Comparison of ENCODE assay signal across 23 cellular contexts in genomic region chr10:70558295-70558694, GRCh38. TPM values are rescaled to one million over a fixed set of nuclear protein-coding genes. Genes with fewer than 3 reads are reported as not detected.
DNase-seq lines count a peak whose midpoint lies in the region; ATAC-seq, FAIRE-seq and TF ChIP-seq lines count a peak whose summit lies in the region.
"Had no signal": no experiment of that assay in that cellular context is flagged by ENCODE, and none has a peak within 500 bp of the region (broad histone marks: within the 10 kb centered on the region; RNA-seq: fewer than 3 reads in every experiment).

No MANE protein-coding gene starts in this region.

- H3K9me2 ChIP-seq in OCI-LY7 (ENCODE audit: insufficient read depth, low read length) = no peaks in the 10 kb centered on the region

- no peak for ATAC-seq in HG03025 (IDR thresholded peaks at IDR 0.05; ENCODE audit: low FRiP score, unreplicated experiment)

- peak overlapping the region; percentile 29 for H3K27ac ChIP-seq in CD8-positive, alpha-beta memory T cell (ENCODE audit: low read depth, low read length)
- H3K27ac ChIP-seq in OCI-LY7 (ENCODE audit: low read depth, low read length, poor library complexity, severe bottlenecking) = peak overlapping the region; percentile 73
- H3K27ac ChIP-seq in keratinocyte (ENCODE audit: control insufficient read depth, insufficient read depth, low read length) = no peak overlapping the region
- H3K27ac ChIP-seq in sigmoid colon = no peak overlapping the region
- H3K27ac ChIP-seq: PC-9, SJCRH30, suprapubic skin had no signal

- no peak overlapping the region for H3K9ac ChIP-seq in keratinocyte (ENCODE audit: control insufficient read depth, extremely low read depth, insufficient read depth, low read length)

- no peak for TF ChIP-seq POLR2A in sigmoid colon (IDR thresholded peaks at IDR 0.05)

- H3K4me2 ChIP-seq in OCI-LY7 (ENCODE audit: low read length) (peak overlapping the region; percentile 56), keratinocyte (ENCODE audit: control insufficient read depth, extremely low read depth, insufficient read depth, low read depth, low read length) (no peak overlapping the region)
- H3K4me2 ChIP-seq: PC-9 had no signal

- POLR2A ChIA-PET in CD8-positive, alpha-beta memory T cell (lab: Charles Lee) = no interaction called here
- POLR2A ChIA-PET in OCI-LY7 (lab: Charles Lee) = interaction anchor here (0.6 to 1.2 kb wide), 2 partner anchors 9 to 105 kb away, joined by 4 read pairs; no protein-coding TSS in a partner anchor

- H3K4me1 ChIP-seq in CD8-positive, alpha-beta memory T cell (ENCODE audit: insufficient read depth, low read length) = peaks cover 11% of the 10 kb centered on the region
- H3K4me1 ChIP-seq in OCI-LY7 (ENCODE audit: insufficient read depth, low read length, poor library complexity, severe bottlenecking) (peaks cover 68% of the 10 kb centered on the region), keratinocyte (ENCODE audit: control insufficient read depth, extremely low read depth, insufficient read depth, low read length) (no peaks in the 10 kb centered on the region), sigmoid colon (peaks cover 0 to 20% (median 7%) of the 10 kb centered on the region in 4 donors)

- H3K9me3 ChIP-seq in CD8-positive, alpha-beta memory T cell (ENCODE audit: low read length) = no peaks in the 10 kb centered on the region
- H3K9me3 ChIP-seq in OCI-LY7 (ENCODE audit: low read length) = no peaks in the 10 kb centered on the region
- H3K9me3 ChIP-seq in keratinocyte (ENCODE audit: control insufficient read depth, low read depth, low read length) = no peaks in the 10 kb centered on the region
- no peaks in the 10 kb centered on the region for H3K9me3 ChIP-seq in sigmoid colon
- H3K9me3 ChIP-seq: mucosa of descending colon, SJCRH30, suprapubic skin had no signal

- dilution Hi-C loops in keratinocyte (cut with MboI; ENCODE audit: extremely low pct_ligation_motif_present, low sequenced_read_pairs) = no loop called here

- no peaks in the 10 kb centered on the region for H3K9me1 ChIP-seq in keratinocyte (ENCODE audit: control insufficient read depth, extremely low read depth, insufficient read depth, low read length)

- H3K27me3 Mint-ChIP-seq in CD8-positive, alpha-beta memory T cell = peaks cover 0 to 7% of the 10 kb centered on the region in 2 donors
- H3K27me3 Mint-ChIP-seq: activated B cell treated with CpG ODN at 0.5 μM for 24 hours; activated CD4-positive, alpha-beta memory T cell treated with anti-CD3 and anti-CD28 coated beads for 36 hours had no signal

- intact Hi-C loops in OCI-LY7 (cut with micrococcal nuclease; ENCODE audit: unreplicated experiment) (loop anchor here (2.0 kb wide), 1 partner anchor 201 kb away; no protein-coding TSS in a partner anchor), sigmoid colon (cut with DNase I) (loop anchor here (2.0 kb wide), 1 partner anchor 201 kb away; no protein-coding TSS in a partner anchor)

- no peaks in the 10 kb centered on the region for H3K79me2 ChIP-seq in OCI-LY7 (ENCODE audit: insufficient read depth, low read depth, low read length)
- H3K79me2 ChIP-seq in keratinocyte (ENCODE audit: control insufficient read depth, insufficient read depth, low read length) = no peaks in the 10 kb centered on the region

- H4K20me1 ChIP-seq in OCI-LY7 (ENCODE audit: insufficient read depth, low read length) = no peaks in the 10 kb centered on the region
- no peaks in the 10 kb centered on the region for H4K20me1 ChIP-seq in keratinocyte (ENCODE audit: control insufficient read depth, extremely low read depth, insufficient read depth, low read length)

- TF ChIP-seq EP300 in sigmoid colon (IDR thresholded peaks at IDR 0.05) = no peak

- TF ChIP-seq CTCF in OCI-LY7 (conservative IDR thresholded peaks at IDR 0.05; ENCODE audit: low read length) (no peak), keratinocyte (optimal IDR thresholded peaks at IDR 0.05 in 1 of 3, IDR thresholded peaks at IDR 0.05 in 1 of 3, conservative IDR thresholded peaks at IDR 0.05 in 1 of 3; ENCODE audit: extremely low read depth in 1 of 3, insufficient read depth in 2 of 3, low read length in 3 of 3) (no peak), sigmoid colon (IDR thresholded peaks at IDR 0.05) (no peak)

- H3K27ac Mint-ChIP-seq in CD8-positive, alpha-beta memory T cell = peak overlapping the region in 2 of 8 donors; percentile 32 to 92
- H3K27ac Mint-ChIP-seq: activated B cell treated with CpG ODN at 0.5 μM for 24 hours had no signal

- H3K36me3 ChIP-seq in CD8-positive, alpha-beta memory T cell (ENCODE audit: insufficient read depth, low read length) = no peaks in the 10 kb centered on the region
- H3K36me3 ChIP-seq in OCI-LY7 (ENCODE audit: insufficient read depth, low read length) (peaks cover 48% of the 10 kb centered on the region), keratinocyte (ENCODE audit: control insufficient read depth in 2 of 2, extremely low read depth in 1 of 2, insufficient read depth in 2 of 2, low read length in 2 of 2) (no peaks in the 10 kb centered on the region), sigmoid colon (peaks cover 0 to 30% (median 0%) of the 10 kb centered on the region in 4 donors)
- H3K36me3 ChIP-seq: SJCRH30 had no signal

- peak overlapping the region in 6 of 7 donors; percentile 29 to 94 (median 86) for H3K4me3 Mint-ChIP-seq in CD8-positive, alpha-beta memory T cell

- peak; percentile 13 for FAIRE-seq in keratinocyte (lab: Jason Lieb, UNC)

- no peaks in the 10 kb centered on the region for H3K27me3 ChIP-seq in CD8-positive, alpha-beta memory T cell (ENCODE audit: insufficient read depth, low read length, poor library complexity, severe bottlenecking)
- H3K27me3 ChIP-seq in keratinocyte (ENCODE audit: control insufficient read depth, extremely low read depth, insufficient read depth, low read length) (peaks cover 4% of the 10 kb centered on the region), sigmoid colon (no peaks in the 10 kb centered on the region)
- H3K27me3 ChIP-seq: SJCRH30, suprapubic skin had no signal

- H3K4me1 Mint-ChIP-seq in CD8-positive, alpha-beta memory T cell = peaks cover 19 to 23% (median 19%) of the 10 kb centered on the region in 3 donors

- no peak overlapping the region for H3K4me3 ChIP-seq in CD8-positive, alpha-beta memory T cell (ENCODE audit: low read length)
- H3K4me3 ChIP-seq in OCI-LY7 (ENCODE audit: low read depth, low read length, poor library complexity, severe bottlenecking) (no peak overlapping the region), keratinocyte (ENCODE audit: control insufficient read depth in 2 of 3, extremely low read depth in 1 of 3, insufficient read depth in 2 of 3, low read depth in 1 of 3, low read length in 3 of 3) (no peak overlapping the region), sigmoid colon (no peak overlapping the region)
- H3K4me3 ChIP-seq: mucosa of descending colon, PC-9, SJCRH30 had no signal

- 91 to 95% methylated on average over 11 of the region's 11 CpGs for WGBS in sigmoid colon, 2 donors

- no peaks in the 10 kb centered on the region for H3K36me3 Mint-ChIP-seq in CD8-positive, alpha-beta memory T cell
- H3K36me3 Mint-ChIP-seq: activated CD4-positive, alpha-beta memory T cell treated with anti-CD3 and anti-CD28 coated beads for 36 hours had no signal

- no peak for DNase-seq in CD8-positive, alpha-beta memory T cell
- DNase-seq in OCI-LY7 (ENCODE audit: low spot score) = no peak
- no peak for DNase-seq in keratinocyte (ENCODE audit: low read depth, low spot score)
- DNase-seq in sigmoid colon = peak; percentile 45
- no peak for DNase-seq in NCI-H1930 (lab: John Stamatoyannopoulos, UW)
- DNase-seq in SHP77 treated with DMSO at 0.1 percent for 48 hours (lab: John Stamatoyannopoulos, UW) = no peak
- DNase-seq: activated B cell treated with CpG ODN at 0.5 μM for 24 hours; activated CD4-positive, alpha-beta memory T cell treated with anti-CD3 and anti-CD28 coated beads for 36 hours; activated T-cell treated with anti-CD3 and anti-CD28 coated beads for 4 hours; AML-193; COR-L47; DMS79 treated with DMSO at 0.1 percent for 48 hours; Karpas-422; mucosa of descending colon; NCI-H1048; NCI-H187 treated with DMSO at 0.1 percent for 48 hours; occipital lobe; PC-9; retina; stimulated activated CD8-positive, alpha-beta memory T cell treated with anti-CD3 and anti-CD28 coated beads, Interleukin-4, amount 100 ng/mL, for 48 hours had no signal

- H3K9me3 Mint-ChIP-seq in CD8-positive, alpha-beta memory T cell = no peaks in the 10 kb centered on the region
- H3K9me3 Mint-ChIP-seq: activated B cell treated with CpG ODN at 0.5 μM for 24 hours; activated CD4-positive, alpha-beta memory T cell treated with anti-CD3 and anti-CD28 coated beads for 36 hours had no signal

- CTCF ChIA-PET in CD8-positive, alpha-beta memory T cell (lab: Charles Lee) = interaction anchor here (0.7 to 5.0 kb wide), 24 partner anchors 8 to 262 kb away, joined by 3 to 81 read pairs (median 4); partner anchors contain the start of gene PRF1
- CTCF ChIA-PET in OCI-LY7 (lab: Charles Lee; ENCODE audit: unreplicated experiment) = interaction anchor here (1.2 kb wide), 1 partner anchor 9 kb away, joined by 3 read pairs; no protein-coding TSS in a partner anchor

- BruUV-seq in OCI-LY7 (replicated peaks; lab: Mats Ljungman, UMichigan) = no TSS peak

- H2AFZ ChIP-seq in OCI-LY7 (ENCODE audit: low read length) = no peak overlapping the region
- H2AFZ ChIP-seq in keratinocyte (ENCODE audit: control insufficient read depth, low read length) = no peak overlapping the region
- H2AFZ ChIP-seq: PC-9 had no signal

RNA-seq across cellular contexts. Expression of gene PRF1, which starts 44.2 kb away (rescaled TPM):
- 10 to 100 TPM; 94.8 to 95.7 TPM for total RNA-seq in CD8-positive, alpha-beta memory T cell
- polyA plus RNA-seq in CD8-positive, alpha-beta memory T cell = 762 TPM
- total RNA-seq in OCI-LY7 (2014; rRNA removed; shearing (Covaris generic)) = 4.6 and 7.0 TPM in 2 replicates
- total RNA-seq in OCI-LY7 (2022) = 5.8 and 6.3 TPM in 2 replicates
- polyA plus RNA-seq in keratinocyte = 0.02 to 0.09 TPM in 2 of 3 replicates, not detected in the other
- polyA plus RNA-seq in keratinocyte (2011; ENCODE audit: low read depth) = not detected
- polyA plus RNA-seq in keratinocyte (2011; cell fraction: cytosol; rRNA removed) = 0.02 TPM in 1 of 2 replicates, not detected in the other
- not detected in 2 replicates for polyA plus RNA-seq in keratinocyte (2011; cell fraction: nucleus; rRNA removed)
- not detected in 2 replicates for polyA plus RNA-seq in keratinocyte (2012; ENCODE audit: low replicate concordance)
- 0.10 TPM in 1 of 3 replicates, not detected in the others for polyA minus RNA-seq in keratinocyte
- polyA minus RNA-seq in keratinocyte (2011; cell fraction: cytosol; rRNA and poly(A)+ RNA removed) = not detected
- not detected in 2 replicates for polyA minus RNA-seq in keratinocyte (2011; cell fraction: nucleus; rRNA and poly(A)+ RNA removed)
- 1 to 10 TPM in 2 of 4 donors, under 1 TPM in 2; 0.16 to 2.8 (median 1.0) TPM for total RNA-seq in sigmoid colon
- 1 to 10 TPM in 2 of 3 donors, not detected in 1; 1.6 to 5.0 TPM for polyA plus RNA-seq in sigmoid colon
- total RNA-seq: occipital lobe, PC-9, SJCRH30 had no signal

Comparison
In these comparisons a context has a peak if more than half of its experiments do, and no peak if none do; other contexts are left out.
1. H3K27ac ChIP-seq: peak in CD8-positive, alpha-beta memory T cell (single experiment) and OCI-LY7 (single experiment); none in keratinocyte (single experiment) and sigmoid colon (0 of 4).
2. RNA of gene PRF1, which starts 44.2 kb away (total RNA-seq): 94.8 to 95.7 TPM in CD8-positive, alpha-beta memory T cell; 4.6 to 7.0 TPM in OCI-LY7 and 0.16 to 2.8 TPM in sigmoid colon; every median in the first group is over 10 times any median in the second.